In genomic region chr18:57569133-57569532, GRCh38 we compare ENCODE assay signal across 24 cellular contexts.
"Had no signal": no experiment of that assay in that cellular context is flagged by ENCODE, and none has a peak within 500 bp of the region (broad histone marks: within the 10 kb centered on the region; RNA-seq: fewer than 3 reads in every experiment).

No MANE protein-coding gene starts in this region.

- DNase-seq: activated B cell treated with CpG ODN at 0.5 μM for 24 hours; activated CD4-positive, alpha-beta T cell treated with anti-CD3 and anti-CD28 coated beads for 1 hour; activated CD4-positive, alpha-beta T cell treated with anti-CD3 and anti-CD28 coated beads, Interleukin-2, amount 10 ng/mL, durations not matched to agents 24 days and 14 days; activated CD4-positive, alpha-beta T cell treated with anti-CD3 and anti-CD28 coated beads, Interleukin-2, amount 50 U/mL, for 48 hours; activated CD8-positive, alpha-beta memory T cell treated with anti-CD3 and anti-CD28 coated beads for 24 hours; activated effector memory CD4-positive, alpha-beta T cell treated with anti-CD3 and anti-CD28 coated beads, Interleukin-2, amount 50 U/mL, for 16 hours; activated naive CD4-positive, alpha-beta T cell treated with anti-CD3 and anti-CD28 coated beads for 36 hours; activated T-cell treated with anti-CD3 and anti-CD28 coated beads, Interleukin-2, amount 50 U/mL, for 4 hours; brain microvascular endothelial cell; MG63; NCI-H1092; NCI-H1417; NCI-H1930; NCI-H2171 treated with DMSO at 0.1 percent for 48 hours; NCI-H345; NCI-H510A; NCI-H526 treated with DMSO at 0.1 percent for 48 hours; NCI-H82; NK-92 treated with Interleukin-12 subunit alpha and Interleukin-12 subunit beta, amount 100 ng/mL, for 24 hours; SIG-M5; T-cell; T-helper 2 cell; T1000 had no signal

- H3K27me3 ChIP-seq: brain microvascular endothelial cell, cardiac muscle cell, MG63 had no signal

- H3K9me3 ChIP-seq: MG63 had no signal

- ATAC-seq: activated T-cell treated with anti-CD3 and anti-CD28 coated beads, Interleukin-2, amount 50 U/mL, for 4 hours; T-cell had no signal

- H3K27ac ChIP-seq: brain microvascular endothelial cell, cardiac muscle cell had no signal

- H3K4me3 ChIP-seq: cardiac muscle cell, MG63 had no signal
